Comparison of ENCODE assay signal across 11 cellular contexts in the genomic region with DNA sequence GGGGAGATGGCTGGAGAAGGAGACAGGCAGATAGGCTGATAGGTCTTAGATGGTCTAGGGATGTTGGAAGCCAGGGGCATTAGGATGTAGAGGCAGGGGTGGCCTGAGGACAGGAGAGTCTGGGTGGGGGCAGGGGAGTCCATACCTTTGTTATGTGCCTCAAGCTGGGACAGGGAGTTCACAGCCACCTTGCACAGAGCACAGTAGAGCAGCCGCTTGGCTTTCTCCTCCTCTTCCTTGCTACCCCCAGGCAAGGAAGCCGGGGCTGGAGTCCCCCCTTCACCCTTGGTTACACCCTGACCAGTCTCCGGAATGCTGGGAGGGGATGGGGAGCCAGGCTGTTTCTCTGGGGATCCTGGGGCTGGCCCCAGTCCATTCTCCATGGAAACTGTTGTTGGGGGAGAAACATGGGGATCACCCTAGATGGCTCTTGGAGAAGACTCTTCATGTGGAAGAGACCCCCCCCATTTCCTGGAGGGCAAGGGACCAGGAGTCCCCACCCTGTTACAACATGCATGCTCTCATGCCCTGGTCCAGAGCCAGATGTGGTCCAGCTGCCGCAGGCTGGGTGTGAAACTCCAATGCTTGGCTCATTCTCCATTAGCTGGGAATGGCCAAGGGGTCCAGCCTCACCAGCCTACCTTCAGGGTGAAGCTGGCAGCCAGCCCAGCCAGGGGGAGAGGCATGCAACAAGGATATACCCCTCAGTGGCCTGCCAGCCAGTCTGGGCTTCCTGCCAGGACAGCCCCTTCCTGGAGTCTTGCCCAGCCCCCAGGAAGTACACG. TPM values are rescaled to one million over a fixed set of nuclear protein-coding genes. Genes with fewer than 3 reads are reported as not detected.
DNase-seq lines count a peak whose midpoint lies in the region; ATAC-seq, FAIRE-seq and TF ChIP-seq lines count a peak whose summit lies in the region.
"Had no signal": no experiment of that assay in that cellular context is flagged by ENCODE, and none has a peak within 500 bp of the region (broad histone marks: within the 10 kb centered on the region; RNA-seq: fewer than 3 reads in every experiment).

No MANE protein-coding gene starts in this region.

- ATAC-seq in stimulated activated naive CD8-positive, alpha-beta T cell treated with anti-CD3 and anti-CD28 coated beads, Interleukin-15, Interleukin-2, amounts not matched to agents 100 U/mL and 50 U/mL, for 24 hours = no peak
- ATAC-seq in aorta (ENCODE audit: low FRiP score) = no peak
- no peak for ATAC-seq in GM21529 (IDR thresholded peaks at IDR 0.05; ENCODE audit: unreplicated experiment)

- no peak overlapping the region for H3K4me2 ChIP-seq in smooth muscle cell

- H3K9me3 Mint-ChIP-seq in stimulated activated naive CD8-positive, alpha-beta T cell treated with anti-CD3 and anti-CD28 coated beads, Interleukin-15, Interleukin-2, amounts not matched to agents 100 ng/mL and 50 ng/mL, for 24 hours = no peaks in the 10 kb centered on the region

- no peak overlapping the region for H3K9ac ChIP-seq in smooth muscle cell (ENCODE audit: low read depth)

- H2AFZ ChIP-seq in smooth muscle cell (ENCODE audit: low read depth) = no peak overlapping the region

- H4K20me1 ChIP-seq in smooth muscle cell (ENCODE audit: low read depth) = peaks cover 11% of the 10 kb centered on the region

- H3K4me3 ChIP-seq in aorta (ENCODE audit: low read length in 2 of 2) (no peak overlapping the region), smooth muscle cell (no peak overlapping the region)

- intact Hi-C loops in aorta (cut with DNase I) = no loop called here

- H3K36me3 Mint-ChIP-seq in stimulated activated naive CD8-positive, alpha-beta T cell treated with anti-CD3 and anti-CD28 coated beads, Interleukin-15, Interleukin-2, amounts not matched to agents 100 ng/mL and 50 ng/mL, for 24 hours (ENCODE audit: low read depth) = no peaks in the 10 kb centered on the region

- H3K27me3 Mint-ChIP-seq in stimulated activated naive CD8-positive, alpha-beta T cell treated with anti-CD3 and anti-CD28 coated beads, Interleukin-15, Interleukin-2, amounts not matched to agents 100 ng/mL and 50 ng/mL, for 24 hours = no peaks in the 10 kb centered on the region

- no peak for TF ChIP-seq CTCF in smooth muscle cell (IDR thresholded peaks at IDR 0.05; ENCODE audit: borderline replicate concordance, insufficient read depth, poor library complexity, severe bottlenecking)

- H3K4me1 Mint-ChIP-seq in stimulated activated naive CD8-positive, alpha-beta T cell treated with anti-CD3 and anti-CD28 coated beads, Interleukin-15, Interleukin-2, amounts not matched to agents 100 ng/mL and 50 ng/mL, for 24 hours (ENCODE audit: low read depth) = peaks cover 39% of the 10 kb centered on the region

- H3K27me3 ChIP-seq in aorta (ENCODE audit: control insufficient read depth in 1 of 2, insufficient read depth in 2 of 2, low read length in 1 of 2) (no peaks in the 10 kb centered on the region), smooth muscle cell (ENCODE audit: low read depth) (no peaks in the 10 kb centered on the region)

- peaks cover 12% of the 10 kb centered on the region for H3F3A ChIP-seq in smooth muscle cell (ENCODE audit: low read depth)

- WGBS in aorta, 2 donors = 45 to 53% methylated on average over 3 to 5 of the region's 5 CpGs
- 83% methylated on average over 5 of the region's 5 CpGs for WGBS in smooth muscle cell (ENCODE audit: low lambda C conversion rate)

- H3K27ac ChIP-seq in aorta (ENCODE audit: low read depth in 1 of 2, low read length in 2 of 2) = no peak overlapping the region
- H3K27ac ChIP-seq in smooth muscle cell (ENCODE audit: low read depth) = no peak overlapping the region

- no peaks in the 10 kb centered on the region for H3K79me2 ChIP-seq in smooth muscle cell (ENCODE audit: low read depth)

- DNase-seq in stimulated activated naive CD8-positive, alpha-beta T cell treated with anti-CD3 and anti-CD28 coated beads, Interleukin-15, Interleukin-2, amounts not matched to agents 100 U/mL and 50 U/mL, for 24 hours = no peak
- peak; percentile 52 for DNase-seq in astrocyte of the hippocampus (ENCODE audit: low read depth, low spot score)
- peak; percentile 47 for DNase-seq in midbrain (lab: John Stamatoyannopoulos, UW)
- DNase-seq in aorta = peak; percentile 70 to 85
- no peak for DNase-seq in smooth muscle cell (lab: John Stamatoyannopoulos, UW; ENCODE audit: unreplicated experiment)
- DNase-seq in frontal cortex (ENCODE audit: low spot score in 2 of 2) = no peak
- DNase-seq: activated CD8-positive, alpha-beta memory T cell treated with anti-CD3 and anti-CD28 coated beads, Interleukin-2, amount 50 U/mL, for 4 hours; Caco-2 had no signal

- H3K4me1 ChIP-seq in aorta (ENCODE audit: control insufficient read depth in 1 of 2, insufficient read depth in 2 of 2, low read length in 2 of 2) (no peaks in the 10 kb centered on the region), smooth muscle cell (ENCODE audit: low read depth) (peaks cover 8% of the 10 kb centered on the region)

- no peaks in the 10 kb centered on the region for H3K36me3 ChIP-seq in aorta (ENCODE audit: control insufficient read depth in 1 of 2, insufficient read depth in 2 of 2, low read length in 1 of 2)
- no peaks in the 10 kb centered on the region for H3K36me3 ChIP-seq in smooth muscle cell (ENCODE audit: low read depth)

- H3K4me3 Mint-ChIP-seq in stimulated activated naive CD8-positive, alpha-beta T cell treated with anti-CD3 and anti-CD28 coated beads, Interleukin-15, Interleukin-2, amounts not matched to agents 100 ng/mL and 50 ng/mL, for 24 hours = no peak overlapping the region

- peak overlapping the region; percentile 2 for H3K27ac Mint-ChIP-seq in stimulated activated naive CD8-positive, alpha-beta T cell treated with anti-CD3 and anti-CD28 coated beads, Interleukin-15, Interleukin-2, amounts not matched to agents 100 ng/mL and 50 ng/mL, for 24 hours

- H3K9me3 ChIP-seq in aorta (ENCODE audit: control insufficient read depth, low read length) (no peaks in the 10 kb centered on the region), smooth muscle cell (replicated peaks; ENCODE audit: low read depth) (no peaks in the 10 kb centered on the region)
- H3K9me3 ChIP-seq: Caco-2 had no signal

- no peak for FAIRE-seq in frontal cortex (lab: Jason Lieb, UNC)

RNA-seq across cellular contexts. Expression of gene GPR84, which starts 7.2 kb away (rescaled TPM):
- total RNA-seq in aorta (1 to 10 TPM; 1.9 TPM), smooth muscle cell (0.09 and 0.13 TPM in 2 replicates), frontal cortex (not detected)
- polyA plus RNA-seq in aorta (under 1 TPM in 1 of 2 donors, not detected in 1; 0.38 TPM), smooth muscle cell (0.46 TPM in 1 of 2 replicates, not detected in the other)
- total RNA-seq: Caco-2 had no signal
- polyA plus RNA-seq: neural cell had no signal

RNA-seq across cellular contexts. Expression of gene ZNF385A, which starts 13.0 kb away (rescaled TPM):
- 10 to 100 TPM; 22.2 to 27.6 TPM for total RNA-seq in aorta
- 10 to 100 TPM in 1 of 2 donors, 1 to 10 TPM in 1; 4.1 to 11.5 TPM for polyA plus RNA-seq in aorta
- total RNA-seq in smooth muscle cell = 9.3 and 20.2 TPM in 2 replicates
- polyA plus RNA-seq in smooth muscle cell = 6.5 and 17.2 TPM in 2 replicates
- 1.2 TPM for total RNA-seq in frontal cortex

RNA-seq across cellular contexts. Expression of gene COPZ1, which starts 46.6 kb away (rescaled TPM):
- total RNA-seq in aorta = 10 to 100 TPM; 71.5 to 72.1 TPM
- 10 to 100 TPM; 54.1 to 63.0 TPM for polyA plus RNA-seq in aorta
- total RNA-seq in smooth muscle cell = 147 and 163 TPM in 2 replicates
- polyA plus RNA-seq in smooth muscle cell = 214 and 219 TPM in 2 replicates
- total RNA-seq in frontal cortex = 59.9 TPM

RNA-seq across cellular contexts. Expression of gene ITGA5, which starts 47.5 kb away (rescaled TPM):
- total RNA-seq in aorta = 1,000 to 10,000 TPM in 1 of 2 donors, 100 to 1,000 TPM in 1; 241 to 1,416 TPM
- 100 to 1,000 TPM in 1 of 2 donors, 10 to 100 TPM in 1; 26.5 to 464 TPM for polyA plus RNA-seq in aorta
- 151 and 163 TPM in 2 replicates for total RNA-seq in smooth muscle cell
- polyA plus RNA-seq in smooth muscle cell = 192 and 202 TPM in 2 replicates
- 3.7 TPM for total RNA-seq in frontal cortex
- polyA plus RNA-seq: neural cell had no signal

Comparison
In these comparisons a context has a peak if more than half of its experiments do, and no peak if none do; other contexts are left out.
1. DNase-seq: peak in astrocyte of the hippocampus (single experiment), midbrain (single experiment) and aorta (2 of 2); none in stimulated activated naive CD8-positive, alpha-beta T cell treated with anti-CD3 and anti-CD28 coated beads, Interleukin-15, Interleukin-2, amounts not matched to agents 100 U/mL and 50 U/mL, for 24 hours (single experiment), smooth muscle cell (single experiment) and frontal cortex (0 of 2).